ENCODE assay signal across 32 cellular contexts in genomic region chr11:27838674-27839073, GRCh38.
"Had no signal": no experiment of that assay in that cellular context is flagged by ENCODE, and none has a peak within 500 bp of the region (broad histone marks: within the 10 kb centered on the region; RNA-seq: fewer than 3 reads in every experiment).

No MANE protein-coding gene starts in this region.

- H3K36me3 ChIP-seq: WERI-Rb-1 had no signal

- ATAC-seq: activated CD8-positive, alpha-beta memory T cell treated with anti-CD3 and anti-CD28 coated beads, Interleukin-2, amount 10 ng/mL, durations not matched to agents 7 days and 5 days; activated naive CD8-positive, alpha-beta T cell treated with anti-CD3 and anti-CD28 coated beads, Interleukin-2, amount 50 U/mL, for 24 hours; Right ventricle myocardium inferior had no signal

- DNase-seq: activated CD4-positive, alpha-beta memory T cell treated with anti-CD3 and anti-CD28 coated beads, Interleukin-2, amount 10 ng/mL, durations not matched to agents 7 days and 5 days; activated CD4-positive, alpha-beta T cell treated with anti-CD3 and anti-CD28 coated beads for 1 hour; activated CD4-positive, alpha-beta T cell treated with anti-CD3 and anti-CD28 coated beads for 48 hours; activated CD4-positive, CD25-positive, alpha-beta regulatory T cell; activated CD8-positive, alpha-beta memory T cell treated with anti-CD3 and anti-CD28 coated beads for 24 hours; activated CD8-positive, alpha-beta memory T cell treated with anti-CD3 and anti-CD28 coated beads, Interleukin-2, amount 10 ng/mL, durations not matched to agents 7 days and 5 days; activated CD8-positive, alpha-beta memory T cell treated with anti-CD3 and anti-CD28 coated beads, Interleukin-2, amount 50 U/mL, for 48 hours; activated effector memory CD4-positive, alpha-beta T cell treated with Interleukin-2 at 50 U/mL for 16 hours; activated naive CD4-positive, alpha-beta T cell treated with anti-CD3 and anti-CD28 coated beads, Interleukin-2, amount 10 ng/mL, durations not matched to agents 7 days and 5 days; activated naive CD8-positive, alpha-beta T cell treated with anti-CD3 and anti-CD28 coated beads, Interleukin-2, amount 50 U/mL, for 24 hours; activated T-cell treated with anti-CD3 and anti-CD28 coated beads, Interleukin-2, amount 50 U/mL, for 48 hours; anterior cingulate cortex; caudate nucleus; cerebellar nuclear complex; NCI-H1048; NCI-H1105 treated with DMSO at 0.1 percent for 48 hours; NCI-H1436; NCI-H1694; NCI-H1930; NCI-H2081 treated with DMSO at 0.1 percent for 48 hours; NCI-H345; NCI-H510A; NCI-H526; NCI-H748 treated with DMSO at 0.1 percent for 48 hours; NK-92 treated with Interleukin-12 subunit alpha and Interleukin-12 subunit beta, amount 100 ng/mL, for 24 hours; PC-9; SIG-M5; SW 1271; T1000; WERI-Rb-1 had no signal

- H3K27ac ChIP-seq: PC-9, RWPE1, WERI-Rb-1 had no signal

- H2AFZ ChIP-seq: PC-9 had no signal

- H3K4me3 ChIP-seq: PC-9 had no signal
